8 cellular contexts compared by ENCODE assay signal in genomic region chr11:62725686-62726085, GRCh38. TPM values are rescaled to one million over a fixed set of nuclear protein-coding genes. Genes with fewer than 3 reads are reported as not detected.
DNase-seq lines count a peak whose midpoint lies in the region; ATAC-seq, FAIRE-seq and TF ChIP-seq lines count a peak whose summit lies in the region.

No MANE protein-coding gene starts in this region.

- in situ Hi-C loops in Panc1 (cut with HindIII; ENCODE audit: low pct_unique_long_range_greater_than_20kb, low sequenced_read_pairs) = no loop called here

- peak overlapping the region; percentile 91 for H3K27ac Mint-ChIP-seq in progenitor cell of endocrine pancreas

- TF ChIP-seq POLR2A in esophagus squamous epithelium (IDR thresholded peaks at IDR 0.05) = no peak

- intact Hi-C loops in Panc1 (cut with micrococcal nuclease; ENCODE audit: unreplicated experiment) (no loop called here), esophagus squamous epithelium (cut with DNase I) (loop anchor here (5.0 to 10.0 kb wide), 2 partner anchors 37 to 139 kb away; partner anchors contain the start of gene POLR2G)

- peaks cover 30% of the 10 kb centered on the region for H3K4me1 Mint-ChIP-seq in progenitor cell of endocrine pancreas (ENCODE audit: low read depth)

- H3K27me3 Mint-ChIP-seq in progenitor cell of endocrine pancreas = no peaks in the 10 kb centered on the region

- POLR2A ChIA-PET in Panc1 (lab: Charles Lee) = no interaction called here

- H3K9me3 Mint-ChIP-seq in progenitor cell of endocrine pancreas (ENCODE audit: low read depth) = no peaks in the 10 kb centered on the region

- H3K9me3 ChIP-seq in Panc1 (ENCODE audit: control insufficient read depth, insufficient read depth, low read depth, low read length) (no peaks in the 10 kb centered on the region), esophagus squamous epithelium (no peaks in the 10 kb centered on the region)

- CTCF ChIA-PET in Panc1 (lab: Charles Lee) = interaction anchor here (0.6 kb wide), 1 partner anchor 20 kb away, joined by 9 read pairs; no protein-coding TSS in a partner anchor

- peak overlapping the region; percentile 85 for H3K4me3 Mint-ChIP-seq in progenitor cell of endocrine pancreas (ENCODE audit: low read depth)

- peaks cover 32% of the 10 kb centered on the region for H3K36me3 Mint-ChIP-seq in progenitor cell of endocrine pancreas (ENCODE audit: insufficient read depth)

- H3K4me3 ChIP-seq in GM06990 (replicated peaks; ENCODE audit: low read depth, low read length) (peak overlapping the region; percentile 94), Panc1 (ENCODE audit: low read depth in 2 of 2, low read length in 2 of 2) (peak overlapping the region; percentile 68 to 100), esophagus squamous epithelium (peak overlapping the region; percentile 72 to 93 (median 77))

- H3K36me3 ChIP-seq in GM06990 (ENCODE audit: control insufficient read depth, insufficient read depth, low read length) = peaks cover 22% of the 10 kb centered on the region
- peaks cover 44% of the 10 kb centered on the region for H3K36me3 ChIP-seq in Panc1 (ENCODE audit: control insufficient read depth, insufficient read depth, low read length)
- H3K36me3 ChIP-seq in esophagus squamous epithelium = peaks cover 27 to 43% (median 28%) of the 10 kb centered on the region in 3 donors

- H3K27me3 ChIP-seq in GM06990 (replicated peaks; ENCODE audit: control insufficient read depth, insufficient read depth, low read length) (no peaks in the 10 kb centered on the region), Panc1 (ENCODE audit: control insufficient read depth, insufficient read depth, low read length) (no peaks in the 10 kb centered on the region), esophagus squamous epithelium (no peaks in the 10 kb centered on the region)

- ATAC-seq in Panc1 (no peak), HG03354 (IDR thresholded peaks at IDR 0.05; ENCODE audit: poor library complexity, severe bottlenecking, unreplicated experiment) (no peak), GM19324 (IDR thresholded peaks at IDR 0.05; ENCODE audit: low FRiP score, unreplicated experiment) (no peak)

- DNase-seq in GM06990 (ENCODE audit: extremely low read depth, insufficient read length) (no peak), Panc1 (ENCODE audit: low read depth, low spot score) (no peak), esophagus squamous epithelium (lab: John Stamatoyannopoulos, UW) (no peak), progenitor cell of endocrine pancreas (ENCODE audit: low spot score, unreplicated experiment) (no peak), urothelium cell line (ENCODE audit: low spot score) (no peak), NCI-H2029 (lab: John Stamatoyannopoulos, UW) (no peak)

- H3K27ac ChIP-seq in Panc1 (ENCODE audit: low read length) (peak overlapping the region; percentile 92), esophagus squamous epithelium (peak overlapping the region; percentile 92 to 99 (median 94))

- H3K4me1 ChIP-seq in Panc1 (ENCODE audit: control insufficient read depth, insufficient read depth, low read length) (peaks cover 9% of the 10 kb centered on the region), esophagus squamous epithelium (peaks cover 21 to 61% (median 29%) of the 10 kb centered on the region in 3 donors)

- TSS peak; percentile 59 for BruUV-seq in Panc1 (replicated peaks; lab: Mats Ljungman, UMichigan)

- FAIRE-seq in urothelium cell line (lab: Jason Lieb, UNC) = no peak

- WGBS in esophagus squamous epithelium, 2 donors = 1% methylated on average over 8 of the region's 8 CpGs

- no peak for TF ChIP-seq CTCF in GM06990 (IDR thresholded peaks at IDR 0.05; ENCODE audit: insufficient read depth, low read length, poor library complexity, severe bottlenecking)
- TF ChIP-seq CTCF in Panc1 (IDR thresholded peaks at IDR 0.05) = no peak
- no peak for TF ChIP-seq CTCF in esophagus squamous epithelium (IDR thresholded peaks at IDR 0.05)
- TF ChIP-seq CTCF in progenitor cell of endocrine pancreas (IDR thresholded peaks at IDR 0.05; ENCODE audit: unreplicated experiment) = no peak

RNA-seq across cellular contexts. Expression of gene HNRNPUL2, which starts 1.6 kb away (rescaled TPM):
- total RNA-seq in Panc1 (2021; ENCODE audit: unreplicated experiment) (47.3 TPM), esophagus squamous epithelium (10 to 100 TPM; 14.4 to 33.0 (median 26.4) TPM), progenitor cell of endocrine pancreas (61.0 and 63.9 TPM in 2 replicates)
- polyA plus RNA-seq in Panc1 (2012; ENCODE audit: insufficient read length) = 51.0 TPM

RNA-seq across cellular contexts. Expression of gene TTC9C, which starts 2.6 kb away (rescaled TPM):
- total RNA-seq in Panc1 (2021; ENCODE audit: unreplicated experiment) = 39.4 TPM
- 28.9 TPM for polyA plus RNA-seq in Panc1 (2012; ENCODE audit: insufficient read length)
- total RNA-seq in esophagus squamous epithelium = 10 to 100 TPM in 3 of 4 donors, 1 to 10 TPM in 1; 9.6 to 21.3 (median 15.0) TPM
- total RNA-seq in progenitor cell of endocrine pancreas = 35.5 and 40.8 TPM in 2 replicates

RNA-seq across cellular contexts. Expression of gene GNG3, which starts 18.2 kb away (rescaled TPM):
- not detected for total RNA-seq in Panc1 (2021; ENCODE audit: unreplicated experiment)
- polyA plus RNA-seq in Panc1 (2012; ENCODE audit: insufficient read length) = 0.93 TPM
- total RNA-seq in esophagus squamous epithelium = not detected
- total RNA-seq in progenitor cell of endocrine pancreas = 1.8 and 2.0 TPM in 2 replicates

RNA-seq across cellular contexts. Expression of gene BSCL2, which starts 18.5 kb away (rescaled TPM):
- total RNA-seq in Panc1 (2021; ENCODE audit: unreplicated experiment) (82.1 TPM), esophagus squamous epithelium (10 to 100 TPM; 25.7 to 69.4 (median 32.6) TPM), progenitor cell of endocrine pancreas (84.9 and 85.8 TPM in 2 replicates)
- polyA plus RNA-seq in Panc1 (2012; ENCODE audit: insufficient read length) = 132 TPM

RNA-seq across cellular contexts. Expression of gene ZBTB3, which starts 28.3 kb away (rescaled TPM):
- total RNA-seq in Panc1 (2021; ENCODE audit: unreplicated experiment) = 12.9 TPM
- polyA plus RNA-seq in Panc1 (2012; ENCODE audit: insufficient read length) = 3.5 TPM
- 1 to 10 TPM; 4.7 to 7.7 (median 6.9) TPM for total RNA-seq in esophagus squamous epithelium
- total RNA-seq in progenitor cell of endocrine pancreas = 13.4 and 17.3 TPM in 2 replicates
